In the genomic region with DNA sequence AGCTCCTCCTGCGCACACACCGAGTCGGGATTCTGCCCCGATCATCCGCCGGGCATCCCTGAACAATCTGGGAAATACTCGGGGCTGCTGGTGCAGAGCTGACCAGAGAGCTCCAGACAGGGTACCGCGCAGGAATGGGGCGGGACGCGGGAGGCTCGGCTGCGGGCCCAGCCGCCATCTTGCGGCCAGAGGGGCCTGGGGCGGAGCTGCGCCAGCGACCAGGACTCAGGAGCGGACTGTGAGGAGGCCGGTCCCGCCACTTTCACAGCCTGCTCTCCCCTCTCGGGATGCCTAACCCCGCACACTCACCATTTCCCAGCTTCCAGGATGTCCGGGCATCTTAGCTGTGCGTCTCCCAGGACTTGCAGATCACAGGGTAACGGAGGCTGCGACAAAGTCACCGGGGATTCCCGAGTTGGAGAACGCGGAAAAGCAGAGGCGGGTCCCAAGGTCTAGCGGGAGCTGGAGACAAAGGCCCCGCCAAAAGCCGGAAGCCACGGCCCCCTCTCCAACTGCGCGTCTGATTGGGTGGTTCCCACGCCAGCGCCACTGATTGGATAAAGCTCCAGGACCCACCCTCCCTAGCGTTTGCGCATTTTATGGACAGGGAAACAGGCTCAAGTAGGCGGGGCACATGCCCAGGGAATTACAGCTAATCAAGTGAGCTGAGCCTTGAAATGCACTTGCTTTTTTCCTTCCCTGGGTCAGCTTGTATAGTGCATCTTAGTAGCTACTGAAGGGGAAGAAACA, we compare ENCODE assay signal across 8 cellular contexts. TPM values are rescaled to one million over a fixed set of nuclear protein-coding genes. Genes with fewer than 3 reads are reported as not detected.
DNase-seq lines count a peak whose midpoint lies in the region; ATAC-seq and TF ChIP-seq lines count a peak whose summit lies in the region.

No MANE protein-coding gene starts in this region.

- H3K36me3 Mint-ChIP-seq in activated CD4-positive, alpha-beta T cell treated with anti-CD3 and anti-CD28 coated beads, Interleukin-2, amount 10 ng/mL, durations not matched to agents 7 days and 5 days (ENCODE audit: low read depth), result peaks cover 53% of the 10 kb centered on the region

- ATAC-seq in GM18505 (IDR thresholded peaks at IDR 0.05; ENCODE audit: unreplicated experiment) (peak; percentile 99), HG02973 (IDR thresholded peaks at IDR 0.05; ENCODE audit: unreplicated experiment) (peak; percentile 95)

- H3K27ac Mint-ChIP-seq in activated CD4-positive, alpha-beta T cell treated with anti-CD3 and anti-CD28 coated beads, Interleukin-2, amount 10 ng/mL, durations not matched to agents 7 days and 5 days, result peak overlapping the region; percentile 95

- H3K4me3 ChIP-seq in coronary artery, result peak overlapping the region; percentile 85

- peak overlapping the region; percentile 59 to 89 for H3K27ac ChIP-seq in coronary artery
- H3K27ac ChIP-seq in layer of hippocampus (ENCODE audit: low read depth, low read length), result peak overlapping the region; percentile 75

- TF ChIP-seq CTCF in coronary artery (IDR thresholded peaks at IDR 0.05), result no peak

- POLR2A ChIA-PET in activated CD4-positive, alpha-beta T cell treated with anti-CD3 and anti-CD28 coated beads, Interleukin-2, amount 10 ng/mL, durations not matched to agents 7 days and 5 days (lab: Charles Lee), result interaction anchor here (1.9 kb wide), 1 partner anchor 16 kb away, joined by 23 read pairs; a partner anchor contains a TSS

- H3K4me3 Mint-ChIP-seq in activated CD4-positive, alpha-beta T cell treated with anti-CD3 and anti-CD28 coated beads, Interleukin-2, amount 10 ng/mL, durations not matched to agents 7 days and 5 days, result peak overlapping the region; percentile 90

- H3K27me3 Mint-ChIP-seq in activated CD4-positive, alpha-beta T cell treated with anti-CD3 and anti-CD28 coated beads, Interleukin-2, amount 10 ng/mL, durations not matched to agents 7 days and 5 days, result no peaks in the 10 kb centered on the region

- DNase-seq in NCI-H2196 (lab: John Stamatoyannopoulos, UW; ENCODE audit: unreplicated experiment) (peak; percentile 93), coronary artery (ENCODE audit: low spot score) (peak; percentile 97), SW480 (ENCODE audit: low spot score) (no peak)
- DNase-seq in activated CD4-positive, alpha-beta T cell treated with anti-CD3 and anti-CD28 coated beads, Interleukin-2, amount 10 ng/mL, durations not matched to agents 7 days and 5 days, result peak; percentile 92
- DNase-seq in stimulated activated CD4-positive, alpha-beta T cell treated with anti-CD3 and anti-CD28 coated beads, Interleukin-1b, Interleukin-23, amount 100 ng/mL, for 1 hour (ENCODE audit: low read depth in 2 of 2), result peak; percentile 66 to 67

- no peaks in the 10 kb centered on the region for H3K27me3 ChIP-seq in layer of hippocampus (ENCODE audit: control insufficient read depth, insufficient read depth, low read length)

- CTCF ChIA-PET in activated CD4-positive, alpha-beta T cell treated with anti-CD3 and anti-CD28 coated beads, Interleukin-2, amount 10 ng/mL, durations not matched to agents 7 days and 5 days (lab: Charles Lee), result interaction anchor here (0.7 to 2.8 kb wide), 3 partner anchors 15 to 249 kb away, joined by 3 to 20 read pairs (median 3); a partner anchor contains a TSS

- peaks cover 27% of the 10 kb centered on the region for H3K9me3 Mint-ChIP-seq in activated CD4-positive, alpha-beta T cell treated with anti-CD3 and anti-CD28 coated beads, Interleukin-2, amount 10 ng/mL, durations not matched to agents 7 days and 5 days

- TF ChIP-seq POLR2A in GM18505 (IDR thresholded peaks at IDR 0.05; ENCODE audit: borderline replicate concordance, extremely low read depth, insufficient read depth, insufficient read length), result peak; percentile 38

- H3K4me1 Mint-ChIP-seq in activated CD4-positive, alpha-beta T cell treated with anti-CD3 and anti-CD28 coated beads, Interleukin-2, amount 10 ng/mL, durations not matched to agents 7 days and 5 days, result peaks cover 22% of the 10 kb centered on the region

RNA-seq across cellular contexts. Expression of a gene that starts 15.8 kb away (rescaled TPM):
- 10 to 100 TPM; 29.6 to 34.6 TPM for total RNA-seq in activated CD4-positive, alpha-beta T cell treated with anti-CD3 and anti-CD28 coated beads, Interleukin-2, amount 10 ng/mL, durations not matched to agents 7 days and 5 days
